Comparison of ENCODE assay signal across 1 cellular context in the genomic region with DNA sequence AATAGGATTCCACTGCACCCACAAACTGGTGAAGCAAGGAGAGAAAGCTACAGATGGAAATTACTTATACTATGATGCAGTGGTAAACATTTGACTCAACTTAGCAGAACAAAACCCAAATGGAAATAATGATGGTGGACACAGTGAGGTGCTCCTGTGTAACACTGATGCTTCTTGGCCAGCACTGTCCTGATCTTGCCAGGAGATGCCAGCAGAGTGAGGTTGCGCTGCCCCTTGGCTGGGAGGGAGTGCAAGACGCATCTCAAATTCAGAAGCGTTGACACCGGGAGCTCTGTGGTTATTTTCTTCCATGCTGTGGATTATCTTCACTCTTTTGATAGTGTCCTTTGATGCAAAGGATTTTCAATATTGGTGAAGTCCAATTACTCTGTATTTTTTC.
TF ChIP-seq lines count a peak whose summit lies in the region.

No MANE protein-coding gene starts in this region.

TF ChIP-seq in A549, 52 proteins besides CTCF, POLR2A, EP300 and RAD21 (continued from another document):
- TF ChIP-seq CHD2 (IDR thresholded peaks at IDR 0.05; ENCODE audit: low read length, partially characterized antibody) = no peak
- TF ChIP-seq HOXB5 (CRISPR knock-in tag; IDR thresholded peaks at IDR 0.05) = no peak
- TF ChIP-seq RFX5 (IDR thresholded peaks at IDR 0.05) = no peak
- TF ChIP-seq EHMT2 (IDR thresholded peaks at IDR 0.05; ENCODE audit: low read depth) = no peak
- no peak for TF ChIP-seq MYC (IDR thresholded peaks at IDR 0.05; ENCODE audit: borderline replicate concordance, low read length)
- no peak for TF ChIP-seq JUN (IDR thresholded peaks at IDR 0.05)
TF ChIP-seq in A549: peak in this region for 0.
